In the genomic region with DNA sequence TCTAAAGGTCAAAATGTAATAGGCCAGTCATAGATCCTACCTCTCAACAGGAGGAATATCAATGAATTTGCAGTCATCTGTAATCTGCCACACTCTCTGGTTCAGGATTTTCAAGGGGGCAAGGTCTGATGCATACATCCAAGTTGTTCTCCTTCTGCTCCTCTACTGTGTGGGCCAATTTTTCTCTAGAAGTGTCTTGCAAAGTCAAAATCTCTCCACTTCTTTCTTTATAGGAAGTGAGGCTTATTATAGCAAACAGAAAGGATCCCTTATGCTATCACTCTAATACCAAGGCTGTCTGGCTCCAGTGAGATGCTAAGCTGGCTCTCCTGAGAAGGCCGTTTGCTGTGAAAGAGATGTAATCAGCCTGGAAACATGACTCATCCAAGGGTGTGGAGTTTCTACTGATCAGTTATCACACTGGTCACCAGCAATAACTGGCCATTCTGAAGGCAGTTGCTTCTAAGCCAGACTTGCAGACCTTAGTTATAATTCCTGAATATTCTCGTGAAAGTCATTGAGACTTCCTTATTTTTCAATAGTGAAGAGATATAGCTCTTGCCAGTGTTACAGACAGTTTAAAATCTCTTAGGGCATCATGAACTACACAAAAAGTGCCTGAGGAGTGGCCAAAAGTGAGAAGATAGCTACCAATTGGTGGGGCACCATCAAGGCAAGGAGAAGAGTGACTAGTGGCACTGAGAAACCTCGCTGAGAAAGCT, we compare ENCODE assay signal across 1 cellular context.
TF ChIP-seq lines count a peak whose summit lies in the region.

No MANE protein-coding gene starts in this region.

TF ChIP-seq in IMR-90, 13 proteins besides CTCF, POLR2A, EP300 and RAD21 (continued from another document):
- TF ChIP-seq, protein P1, sequence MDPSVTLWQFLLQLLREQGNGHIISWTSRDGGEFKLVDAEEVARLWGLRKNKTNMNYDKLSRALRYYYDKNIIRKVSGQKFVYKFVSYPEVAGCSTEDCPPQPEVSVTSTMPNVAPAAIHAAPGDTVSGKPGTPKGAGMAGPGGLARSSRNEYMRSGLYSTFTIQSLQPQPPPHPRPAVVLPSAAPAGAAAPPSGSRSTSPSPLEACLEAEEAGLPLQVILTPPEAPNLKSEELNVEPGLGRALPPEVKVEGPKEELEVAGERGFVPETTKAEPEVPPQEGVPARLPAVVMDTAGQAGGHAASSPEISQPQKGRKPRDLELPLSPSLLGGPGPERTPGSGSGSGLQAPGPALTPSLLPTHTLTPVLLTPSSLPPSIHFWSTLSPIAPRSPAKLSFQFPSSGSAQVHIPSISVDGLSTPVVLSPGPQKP (IDR thresholded peaks at IDR 0.05; ENCODE audit: borderline replicate concordance, low read depth, low read length) = no peak
- TF ChIP-seq NFE2L2 (IDR thresholded peaks at IDR 0.05; ENCODE audit: low read depth, low read length) = no peak
